Comparison of ENCODE assay signal across 7 cellular contexts in genomic region chr1:18808561-18808960, GRCh38. TPM values are rescaled to one million over a fixed set of nuclear protein-coding genes. Genes with fewer than 3 reads are reported as not detected.
"Had no signal": no experiment of that assay in that cellular context is flagged by ENCODE, and none has a peak within 500 bp of the region (broad histone marks: within the 10 kb centered on the region; RNA-seq: fewer than 3 reads in every experiment).

No MANE protein-coding gene starts in this region.

- H3K27ac Mint-ChIP-seq: GM23338 had no signal

- H3K4me3 Mint-ChIP-seq: GM23338, H9 had no signal

- H3K9me3 Mint-ChIP-seq: GM23338, H9 had no signal

- DNase-seq: H9, HCEC 1CT, IMR-90, KBM-7 had no signal

- H3K4me3 ChIP-seq: GM23338 had no signal

RNA-seq across cellular contexts. Expression of gene TAS1R2, which starts 50.9 kb away (rescaled TPM):
- total RNA-seq: GM23338, H1, H9, HT-29, IMR-90 had no signal
